In the genomic region with DNA sequence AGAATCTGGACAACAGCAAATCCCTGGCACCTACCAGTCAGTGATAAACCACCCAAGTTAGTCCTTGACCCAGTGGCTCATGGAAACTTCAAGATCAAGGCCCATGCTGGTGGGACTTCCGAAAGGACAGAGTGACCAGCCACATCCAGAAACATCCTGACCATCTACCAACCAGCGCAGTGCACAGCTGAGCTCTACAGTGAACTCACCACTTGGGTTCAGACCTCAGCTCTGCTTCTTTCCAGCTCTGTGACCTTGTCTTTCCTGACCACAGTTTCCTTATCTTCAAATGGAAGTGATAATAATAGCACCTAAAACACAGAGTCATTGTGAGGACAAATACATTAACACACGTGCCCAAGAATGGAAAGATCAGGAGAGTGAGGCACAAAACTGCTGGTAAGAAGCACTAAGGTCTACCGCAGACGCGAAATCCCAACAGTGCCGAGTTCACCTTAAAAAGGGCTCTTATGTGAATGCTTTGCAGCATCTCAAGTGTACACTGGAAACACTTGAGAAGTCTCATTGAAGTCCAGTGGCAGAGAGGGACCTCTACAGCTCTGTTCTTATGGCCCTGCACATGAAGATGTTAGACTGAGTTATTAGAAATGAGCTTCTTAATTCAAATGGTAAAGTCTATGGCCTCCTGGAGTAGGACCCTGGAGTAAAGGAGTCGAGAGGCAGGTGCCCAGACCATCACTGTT, we compare ENCODE assay signal across 1 cellular context.
TF ChIP-seq lines count a peak whose summit lies in the region.

No MANE protein-coding gene starts in this region.

TF ChIP-seq in IMR-90, 13 proteins besides CTCF, POLR2A, EP300 and RAD21 (continued from another document):
- TF ChIP-seq, protein P1, sequence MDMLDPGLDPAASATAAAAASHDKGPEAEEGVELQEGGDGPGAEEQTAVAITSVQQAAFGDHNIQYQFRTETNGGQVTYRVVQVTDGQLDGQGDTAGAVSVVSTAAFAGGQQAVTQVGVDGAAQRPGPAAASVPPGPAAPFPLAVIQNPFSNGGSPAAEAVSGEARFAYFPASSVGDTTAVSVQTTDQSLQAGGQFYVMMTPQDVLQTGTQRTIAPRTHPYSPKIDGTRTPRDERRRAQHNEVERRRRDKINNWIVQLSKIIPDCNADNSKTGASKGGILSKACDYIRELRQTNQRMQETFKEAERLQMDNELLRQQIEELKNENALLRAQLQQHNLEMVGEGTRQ (IDR thresholded peaks at IDR 0.05; ENCODE audit: low read depth, low read length): no peak
- TF ChIP-seq MAFK (IDR thresholded peaks at IDR 0.05; ENCODE audit: low read depth, low read length): no peak
- no peak for TF ChIP-seq CHD1 (IDR thresholded peaks at IDR 0.05; ENCODE audit: low read depth, low read length)
- no peak for TF ChIP-seq SMC3 (IDR thresholded peaks at IDR 0.05; ENCODE audit: low read depth, low read length)
- no peak for TF ChIP-seq BHLHE40 (IDR thresholded peaks at IDR 0.05; ENCODE audit: low read depth, low read length)
- no peak for TF ChIP-seq CEBPB (IDR thresholded peaks at IDR 0.05; ENCODE audit: low read depth, low read length)
- TF ChIP-seq MXI1 (IDR thresholded peaks at IDR 0.05; ENCODE audit: borderline replicate concordance, low read depth, low read length): no peak
